Comparison of ENCODE assay signal across 8 cellular contexts in the genomic region with DNA sequence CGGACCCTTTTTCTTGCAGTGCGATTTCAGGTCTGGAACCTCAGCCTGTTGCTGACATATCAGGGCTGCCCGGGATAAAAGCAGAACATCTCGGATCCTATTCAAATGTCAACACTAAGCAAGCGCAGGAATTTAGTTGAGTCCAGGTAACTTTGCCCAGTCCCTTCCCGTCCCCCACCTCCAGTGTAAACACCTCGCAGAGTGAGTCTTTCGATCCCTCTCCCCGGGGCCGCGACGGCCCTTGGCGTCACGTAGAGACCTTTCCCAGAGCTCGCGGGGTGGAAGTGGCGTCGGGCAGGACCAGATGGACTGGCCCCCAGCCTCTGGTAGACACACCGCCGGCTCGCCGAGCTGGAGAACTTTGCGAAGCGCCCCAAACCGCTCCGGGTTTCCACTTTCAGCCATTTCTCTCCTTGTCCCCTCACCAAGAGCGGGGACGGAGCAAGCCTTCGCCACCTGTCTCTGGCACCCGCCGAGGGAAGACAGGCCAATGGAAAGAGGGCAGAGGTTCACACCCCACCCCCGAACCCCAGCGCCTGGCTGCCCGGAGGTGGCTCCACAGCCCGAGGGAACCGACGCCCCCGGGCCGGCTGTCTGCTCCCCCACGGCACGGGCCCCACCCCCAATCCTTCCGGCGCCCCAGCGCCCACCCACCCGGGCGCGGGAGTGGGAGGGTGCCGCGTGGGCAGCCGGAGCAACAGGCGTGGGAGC. TPM values are rescaled to one million over a fixed set of nuclear protein-coding genes. Genes with fewer than 3 reads are reported as not detected.
DNase-seq lines count a peak whose midpoint lies in the region; ATAC-seq and TF ChIP-seq lines count a peak whose summit lies in the region.

No MANE protein-coding gene starts in this region.

- TF ChIP-seq EP300 in sigmoid colon (IDR thresholded peaks at IDR 0.05): no peak

- H3F3A ChIP-seq in GM23338 (replicated peaks; ENCODE audit: low read depth): no peaks in the 10 kb centered on the region

- H3K9me3 ChIP-seq in left ventricle myocardium inferior (replicated peaks) (no peaks in the 10 kb centered on the region), sigmoid colon (no peaks in the 10 kb centered on the region)

- peak; percentile 35 for ATAC-seq in GM23338
- no peak for ATAC-seq in HG02973 (IDR thresholded peaks at IDR 0.05; ENCODE audit: unreplicated experiment)

- peak overlapping the region; percentile 81 for H3K4me2 ChIP-seq in GM23338

- no peaks in the 10 kb centered on the region for H4K20me1 ChIP-seq in GM23338 (replicated peaks; ENCODE audit: insufficient read depth)

- H3K27me3 ChIP-seq in GM23338 (ENCODE audit: insufficient read depth) (peaks cover 58% of the 10 kb centered on the region), left ventricle myocardium inferior (ENCODE audit: low read depth) (peaks cover 40% of the 10 kb centered on the region), sigmoid colon (no peaks in the 10 kb centered on the region)

- H3K4me1 ChIP-seq in GM23338 (ENCODE audit: insufficient read depth): peaks cover 10% of the 10 kb centered on the region
- H3K4me1 ChIP-seq in left ventricle myocardium inferior: peaks cover 76% of the 10 kb centered on the region
- peaks cover 0 to 59% (median 47%) of the 10 kb centered on the region in 4 donors for H3K4me1 ChIP-seq in sigmoid colon

- no peak for TF ChIP-seq POLR2A in sigmoid colon (IDR thresholded peaks at IDR 0.05)

- H3K36me3 ChIP-seq in GM23338 (ENCODE audit: insufficient read depth) (no peaks in the 10 kb centered on the region), left ventricle myocardium inferior (no peaks in the 10 kb centered on the region), sigmoid colon (no peaks in the 10 kb centered on the region)

- H3K27ac Mint-ChIP-seq in GM23338 (no peak overlapping the region), CD14-positive monocyte (no peak overlapping the region)

- TF ChIP-seq CTCF in GM23338 (conservative IDR thresholded peaks at IDR 0.05; ENCODE audit: low read depth in 2 of 2): no peak
- no peak for TF ChIP-seq CTCF in VCaP (conservative IDR thresholded peaks at IDR 0.05)
- TF ChIP-seq CTCF in left ventricle myocardium inferior (IDR thresholded peaks at IDR 0.05; ENCODE audit: borderline replicate concordance): no peak
- no peak for TF ChIP-seq CTCF in sigmoid colon (IDR thresholded peaks at IDR 0.05)
- TF ChIP-seq CTCF in CD14-positive monocyte (IDR thresholded peaks at IDR 0.05): no peak

- H3K36me3 Mint-ChIP-seq in GM23338 (ENCODE audit: low read depth) (no peaks in the 10 kb centered on the region), CD14-positive monocyte (no peaks in the 10 kb centered on the region)

- no peaks in the 10 kb centered on the region for H3K9me2 ChIP-seq in GM23338 (ENCODE audit: insufficient read depth)

- H3K4me3 Mint-ChIP-seq in GM23338: peak overlapping the region; percentile 69
- peak overlapping the region in 1 of 2 donors; percentile 73 for H3K4me3 Mint-ChIP-seq in CD14-positive monocyte

- H3K4me1 Mint-ChIP-seq in GM23338 (peaks cover 16% of the 10 kb centered on the region), CD14-positive monocyte (peaks cover 7% of the 10 kb centered on the region)

- H3K4me3 ChIP-seq in GM23338: peak overlapping the region; percentile 60
- H3K4me3 ChIP-seq in left ventricle myocardium inferior: peak overlapping the region; percentile 75
- H3K4me3 ChIP-seq in sigmoid colon: peak overlapping the region; percentile 51 to 79 (median 75)

- no peaks in the 10 kb centered on the region; the same call in 2 of the 3 replicates for H3K9me3 Mint-ChIP-seq in GM23338
- H3K9me3 Mint-ChIP-seq in CD14-positive monocyte: peaks cover 0 to 13% (median 3%) of the 10 kb centered on the region in 7 donors

- WGBS in sigmoid colon, 2 donors: 2 to 3% methylated on average over 51 of the region's 51 CpGs

- H3K27me3 Mint-ChIP-seq in GM23338 (ENCODE audit: insufficient read depth, low read depth, poor library complexity) (peaks cover 50% of the 10 kb centered on the region), CD14-positive monocyte (ENCODE audit: low read depth in 3 of 3) (peaks cover 51 to 80% (median 55%) of the 10 kb centered on the region in 3 donors)

- H3K27ac ChIP-seq in GM23338 (ENCODE audit: low read depth) (no peak overlapping the region), VCaP (peak overlapping the region; percentile 72), left ventricle myocardium inferior (replicated peaks) (peak overlapping the region; percentile 86), sigmoid colon (peak overlapping the region; percentile 74 to 86 (median 82))

- no peaks in the 10 kb centered on the region for H3K79me2 ChIP-seq in GM23338 (replicated peaks; ENCODE audit: insufficient read depth)

- peak; percentile 66 for DNase-seq in GM23338 (ENCODE audit: low spot score)
- peak; percentile 31 for DNase-seq in left ventricle myocardium inferior
- no peak for DNase-seq in sigmoid colon
- DNase-seq in T-helper 9 cell: no peak
- DNase-seq in Ammon's horn (ENCODE audit: low spot score): no peak
- DNase-seq in CD14-positive monocyte (ENCODE audit: low spot score): no peak

- intact Hi-C loops in left ventricle myocardium inferior (cut with micrococcal nuclease): no loop called here
- intact Hi-C loops in sigmoid colon (cut with DNase I): no loop called here
- intact Hi-C loops in CD14-positive monocyte (cut with micrococcal nuclease): no loop called here

- H2AFZ ChIP-seq in GM23338: peak overlapping the region; percentile 95

TF ChIP-seq in GM23338, 12 proteins besides CTCF, POLR2A, EP300 and RAD21:
- peak; percentile 84 for TF ChIP-seq EZH2 (IDR thresholded peaks at IDR 0.05; ENCODE audit: low read depth, unreplicated experiment)
- no peak for TF ChIP-seq REST (IDR thresholded peaks at IDR 0.05; ENCODE audit: unreplicated experiment)
- no peak for TF ChIP-seq ETS1 (IDR thresholded peaks at IDR 0.05)
- TF ChIP-seq CREB1 (CRISPR knock-in tag; IDR thresholded peaks at IDR 0.05; ENCODE audit: low read depth): no peak
TF ChIP-seq in GM23338: peak in this region for 1.

RNA-seq across cellular contexts. Expression of gene KCND3, which starts 0.6 kb away (rescaled TPM):
- total RNA-seq in GM23338 (2014; rRNA removed; shearing (Covaris generic)): 0.10 and 1.0 TPM in 2 replicates
- polyA plus RNA-seq in GM23338 (2016; fragmentation: Nextera tagmentation; extraction: Ambion mirVana): 0.03 and 0.18 TPM in 2 replicates
- 19.2 TPM for total RNA-seq in left ventricle myocardium inferior
- 10 to 100 TPM in 3 of 4 donors, 1 to 10 TPM in 1; 5.9 to 18.3 (median 13.8) TPM for total RNA-seq in sigmoid colon
- polyA plus RNA-seq in sigmoid colon: 1 to 10 TPM in 1 of 3 donors, under 1 TPM in 2; 0.23 to 4.5 (median 0.60) TPM
- polyA plus RNA-seq in CD14-positive monocyte: not detected

Comparison
In these comparisons a context has a peak if more than half of its experiments do, and no peak if none do; other contexts are left out.
1. DNase-seq: peak in GM23338 (single experiment) and left ventricle myocardium inferior (single experiment); none in sigmoid colon (single experiment), T-helper 9 cell (single experiment), Ammon's horn (single experiment) and CD14-positive monocyte (single experiment).
2. Peak in every context shown above with its lines, with median percentiles within 50 percentile points of each other: H3K4me3 ChIP-seq.